1 cellular context compared by ENCODE assay signal in genomic region chr11:788009-788640, GRCh38.
TF ChIP-seq lines count a peak whose summit lies in the region.

No MANE protein-coding gene starts in this region.

TF ChIP-seq in HCT116, 20 proteins besides CTCF, POLR2A, EP300 and RAD21 (continued from another document):
- TF ChIP-seq ZBTB33 (IDR thresholded peaks at IDR 0.05; ENCODE audit: extremely low read depth, insufficient replicate concordance, low read length) = no peak
